12 cellular contexts compared by ENCODE assay signal in the genomic region with DNA sequence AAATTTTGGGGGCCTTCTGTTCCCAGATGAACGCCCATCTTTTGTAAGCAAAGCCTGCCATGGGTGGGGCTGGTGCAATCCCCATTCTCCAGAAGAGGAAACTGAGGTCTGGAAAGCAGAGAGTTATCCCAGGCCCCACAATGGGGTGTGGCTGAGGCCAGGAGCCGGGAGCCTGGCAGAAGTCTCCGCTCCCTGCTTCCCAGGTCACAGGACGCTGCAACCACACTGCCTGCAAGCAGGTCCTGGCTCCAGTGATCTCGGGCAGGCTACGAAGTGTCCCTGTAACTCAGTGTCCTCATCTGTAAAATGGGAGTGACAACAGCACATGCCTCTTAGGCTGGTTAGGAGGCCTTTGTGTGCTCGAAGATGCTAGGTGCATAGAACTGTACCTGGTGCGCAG. TPM values are rescaled to one million over a fixed set of nuclear protein-coding genes. Genes with fewer than 3 reads are reported as not detected.
DNase-seq lines count a peak whose midpoint lies in the region; ATAC-seq and TF ChIP-seq lines count a peak whose summit lies in the region.
"Had no signal": no experiment of that assay in that cellular context is flagged by ENCODE, and none has a peak within 500 bp of the region (broad histone marks: within the 10 kb centered on the region; RNA-seq: fewer than 3 reads in every experiment).

No MANE protein-coding gene starts in this region.

- H2AFZ ChIP-seq in OCI-LY1 (ENCODE audit: low read length) (no peak overlapping the region), neural progenitor cell (replicated peaks) (no peak overlapping the region)

- H3K27ac Mint-ChIP-seq in CD4-positive, alpha-beta T cell, result no peak overlapping the region
- no peak overlapping the region for H3K27ac Mint-ChIP-seq in effector memory CD8-positive, alpha-beta T cell
- no peak overlapping the region for H3K27ac Mint-ChIP-seq in neural progenitor cell

- ATAC-seq in CD4-positive, alpha-beta T cell (ENCODE audit: poor library complexity), result no peak
- no peak for ATAC-seq in effector memory CD8-positive, alpha-beta T cell (replicated peaks)
- no peak for ATAC-seq in HG02610 (IDR thresholded peaks at IDR 0.05; ENCODE audit: unreplicated experiment)

- H3K9me3 ChIP-seq in CD4-positive, alpha-beta T cell (ENCODE audit: control insufficient read depth, low read length), result no peaks in the 10 kb centered on the region
- H3K9me3 ChIP-seq in OCI-LY1 (ENCODE audit: low read length), result no peaks in the 10 kb centered on the region
- no peaks in the 10 kb centered on the region for H3K9me3 ChIP-seq in neural progenitor cell (ENCODE audit: low read depth)
- H3K9me3 ChIP-seq in effector memory CD4-positive, alpha-beta T cell (ENCODE audit: control insufficient read depth, low read length), result no peaks in the 10 kb centered on the region

- intact Hi-C loops in CD4-positive, alpha-beta T cell (cut with DNase I, micrococcal nuclease), result loop anchor here in 1 of 2 experiments (5.0 to 10.0 kb wide), 2 partner anchors 66 to 402 kb away; a partner anchor contains a TSS

- H3K4me1 ChIP-seq in OCI-LY1 (ENCODE audit: insufficient read depth, low read length, severe bottlenecking) (peaks cover 25% of the 10 kb centered on the region), neural progenitor cell (peaks cover 32% of the 10 kb centered on the region)
- H3K4me1 ChIP-seq in effector memory CD4-positive, alpha-beta T cell (ENCODE audit: control insufficient read depth, insufficient read depth, low read length, poor library complexity, severe bottlenecking), result peaks cover 25% of the 10 kb centered on the region

- POLR2A ChIA-PET in CD4-positive, alpha-beta T cell (lab: Charles Lee), result no interaction called here

- H3K36me3 Mint-ChIP-seq in CD4-positive, alpha-beta T cell (ENCODE audit: low read depth), result peaks cover 6% of the 10 kb centered on the region
- H3K36me3 Mint-ChIP-seq in effector memory CD8-positive, alpha-beta T cell (ENCODE audit: insufficient read depth), result peaks cover 20% of the 10 kb centered on the region
- peaks cover 6% of the 10 kb centered on the region for H3K36me3 Mint-ChIP-seq in neural progenitor cell

- H4K20me1 ChIP-seq in OCI-LY1 (ENCODE audit: insufficient read depth, low read length), result no peaks in the 10 kb centered on the region
- peaks cover 25% of the 10 kb centered on the region for H4K20me1 ChIP-seq in neural progenitor cell (ENCODE audit: low read depth)

- H3K9me2 ChIP-seq in OCI-LY1 (ENCODE audit: low read depth, low read length), result no peaks in the 10 kb centered on the region

- no peaks in the 10 kb centered on the region for H3K9me3 Mint-ChIP-seq in CD4-positive, alpha-beta T cell
- H3K9me3 Mint-ChIP-seq in effector memory CD8-positive, alpha-beta T cell, result no peaks in the 10 kb centered on the region
- H3K9me3 Mint-ChIP-seq in neural progenitor cell, result no peaks in the 10 kb centered on the region

- no peaks in the 10 kb centered on the region for H3K27me3 Mint-ChIP-seq in CD4-positive, alpha-beta T cell
- no peaks in the 10 kb centered on the region for H3K27me3 Mint-ChIP-seq in effector memory CD8-positive, alpha-beta T cell
- peaks cover 15% of the 10 kb centered on the region for H3K27me3 Mint-ChIP-seq in neural progenitor cell (ENCODE audit: insufficient read depth, low read depth)

- CTCF ChIA-PET in CD4-positive, alpha-beta T cell (lab: Charles Lee), result interaction anchor here (4.7 kb wide), 1 partner anchor 48 kb away, joined by 56 read pairs; a partner anchor contains a TSS

- H3K79me2 ChIP-seq in OCI-LY1 (ENCODE audit: insufficient read depth, low read length) (no peaks in the 10 kb centered on the region), neural progenitor cell (ENCODE audit: low read depth) (peaks cover 11% of the 10 kb centered on the region)

- TF ChIP-seq CTCF in CD4-positive, alpha-beta T cell (IDR thresholded peaks at IDR 0.05), result no peak
- no peak for TF ChIP-seq CTCF in OCI-LY1 (IDR thresholded peaks at IDR 0.05; ENCODE audit: low read length)
- no peak for TF ChIP-seq CTCF in neural progenitor cell (IDR thresholded peaks at IDR 0.05)

- H3K27me3 ChIP-seq in CD4-positive, alpha-beta T cell (ENCODE audit: control insufficient read depth, insufficient read depth, low read length), result no peaks in the 10 kb centered on the region
- H3K27me3 ChIP-seq in OCI-LY1 (ENCODE audit: insufficient read depth, low read length), result no peaks in the 10 kb centered on the region
- peaks cover 3% of the 10 kb centered on the region for H3K27me3 ChIP-seq in neural progenitor cell
- H3K27me3 ChIP-seq in effector memory CD4-positive, alpha-beta T cell (replicated peaks; ENCODE audit: control insufficient read depth, insufficient read depth, low read length, poor library complexity, severe bottlenecking), result no peaks in the 10 kb centered on the region

- H3K4me3 Mint-ChIP-seq in CD4-positive, alpha-beta T cell, result peak overlapping the region; percentile 45
- H3K4me3 Mint-ChIP-seq in effector memory CD8-positive, alpha-beta T cell, result peak overlapping the region; percentile 91 to 94
- H3K4me3 Mint-ChIP-seq in neural progenitor cell, result peak overlapping the region; percentile 95

- H3K4me1 Mint-ChIP-seq in CD4-positive, alpha-beta T cell (ENCODE audit: low read depth), result peaks cover 15% of the 10 kb centered on the region
- H3K4me1 Mint-ChIP-seq in effector memory CD8-positive, alpha-beta T cell (ENCODE audit: low read depth in 2 of 2), result peaks cover 7 to 21% of the 10 kb centered on the region in 2 donors
- peaks cover 38% of the 10 kb centered on the region for H3K4me1 Mint-ChIP-seq in neural progenitor cell

- no peak overlapping the region for H3K27ac ChIP-seq in CD4-positive, alpha-beta T cell (ENCODE audit: low read depth, low read length)
- no peak overlapping the region for H3K27ac ChIP-seq in OCI-LY1 (ENCODE audit: low read depth, low read length, poor library complexity, severe bottlenecking)
- no peak overlapping the region for H3K27ac ChIP-seq in neural progenitor cell
- no peak overlapping the region for H3K27ac ChIP-seq in effector memory CD4-positive, alpha-beta T cell (ENCODE audit: insufficient read depth, low read length, poor library complexity, severe bottlenecking)

- peak overlapping the region; percentile 91; the same call in 1 of the 2 replicates for H3K4me2 ChIP-seq in OCI-LY1 (ENCODE audit: low read length)
- H3K4me2 ChIP-seq in neural progenitor cell, result peak overlapping the region; percentile 89

- H3K9ac ChIP-seq in OCI-LY1 (ENCODE audit: low read length) (no peak overlapping the region), neural progenitor cell (no peak overlapping the region)

- no peak for DNase-seq in CD4-positive, alpha-beta T cell
- no peak for DNase-seq in effector memory CD8-positive, alpha-beta T cell
- DNase-seq in neural progenitor cell (ENCODE audit: low spot score) (no peak), DMS 273 treated with DMSO at 0.1 percent for 48 hours (lab: John Stamatoyannopoulos, UW) (no peak)
- no peak for DNase-seq in effector memory CD4-positive, alpha-beta T cell
- DNase-seq in NK-92 treated with Interleukin-12 subunit alpha and Interleukin-12 subunit beta, amount 100 ng/mL, for 24 hours (lab: John Stamatoyannopoulos, UW), result no peak
- DNase-seq: activated T-cell treated with anti-CD3 and anti-CD28 coated beads for 4 hours, GDM1, NCI-H1105 treated with DMSO at 0.1 percent for 48 hours, SIG-M5 had no signal

- H3K36me3 ChIP-seq in OCI-LY1 (ENCODE audit: insufficient read depth, low read length), result peaks cover 7% of the 10 kb centered on the region; the same call in 1 of the 2 replicates
- no peaks in the 10 kb centered on the region for H3K36me3 ChIP-seq in neural progenitor cell
- no peaks in the 10 kb centered on the region for H3K36me3 ChIP-seq in effector memory CD4-positive, alpha-beta T cell (ENCODE audit: control insufficient read depth, insufficient read depth, low read length)

- no peaks in the 10 kb centered on the region for H3F3A ChIP-seq in OCI-LY1 (ENCODE audit: insufficient read depth, low read length)
- H3F3A ChIP-seq in neural progenitor cell (ENCODE audit: low read depth), result peaks cover 38% of the 10 kb centered on the region

- H3K4me3 ChIP-seq in OCI-LY1 (ENCODE audit: low read depth, low read length, poor library complexity, severe bottlenecking) (no peak overlapping the region), neural progenitor cell (peak overlapping the region; percentile 80)
- no peak overlapping the region for H3K4me3 ChIP-seq in effector memory CD4-positive, alpha-beta T cell (ENCODE audit: insufficient read depth, low read depth, low read length, poor library complexity, severe bottlenecking)

RNA-seq across cellular contexts. Expression of a gene that starts 1.7 kb away (rescaled TPM):
- 1 to 10 TPM; 2.5 to 2.7 TPM for total RNA-seq in CD4-positive, alpha-beta T cell
- total RNA-seq in neural progenitor cell (ENCODE audit: low replicate concordance), result 15.6 and 43.4 TPM in 2 replicates

RNA-seq across cellular contexts. Expression of a gene that starts 6.3 kb away (rescaled TPM):
- 10 to 100 TPM; 17.1 to 21.0 TPM for total RNA-seq in CD4-positive, alpha-beta T cell
- total RNA-seq in neural progenitor cell (ENCODE audit: low replicate concordance), result 107 and 167 TPM in 2 replicates

RNA-seq across cellular contexts. Expression of a gene that starts 12.1 kb away (rescaled TPM):
- 10 to 100 TPM; 11.2 to 14.6 TPM for total RNA-seq in CD4-positive, alpha-beta T cell
- total RNA-seq in neural progenitor cell (ENCODE audit: low replicate concordance), result 5.3 and 25.1 TPM in 2 replicates

RNA-seq across cellular contexts. Expression of a gene that starts 18.7 kb away (rescaled TPM):
- total RNA-seq in CD4-positive, alpha-beta T cell, result 10 to 100 TPM; 39.7 to 48.7 TPM
- total RNA-seq in neural progenitor cell (ENCODE audit: low replicate concordance), result 2.3 and 6.8 TPM in 2 replicates

RNA-seq across cellular contexts. Expression of a gene that starts 22.7 kb away (rescaled TPM):
- 10 to 100 TPM; 35.9 to 37.9 TPM for total RNA-seq in CD4-positive, alpha-beta T cell
- total RNA-seq in neural progenitor cell (ENCODE audit: low replicate concordance), result 3.9 and 18.1 TPM in 2 replicates

Comparison
In these comparisons a context has a peak if more than half of its experiments do, and no peak if none do; other contexts are left out.
1. H3K4me3 Mint-ChIP-seq: peak in every context shown above with its lines; median percentile 95 in neural progenitor cell; 92 in effector memory CD8-positive, alpha-beta T cell; 45 in CD4-positive, alpha-beta T cell.